In genomic region chr22:36311386-36312085, GRCh38 we compare ENCODE assay signal across 17 cellular contexts. TPM values are rescaled to one million over a fixed set of nuclear protein-coding genes. Genes with fewer than 3 reads are reported as not detected.
DNase-seq lines count a peak whose midpoint lies in the region; ATAC-seq and TF ChIP-seq lines count a peak whose summit lies in the region.
"Had no signal": no experiment of that assay in that cellular context is flagged by ENCODE, and none has a peak within 500 bp of the region (broad histone marks: within the 10 kb centered on the region; RNA-seq: fewer than 3 reads in every experiment).

No MANE protein-coding gene starts in this region.

- H3F3A ChIP-seq in smooth muscle cell (ENCODE audit: low read depth): peaks cover 67% of the 10 kb centered on the region

- no peak for DNase-seq in activated CD4-positive, CD25-positive, alpha-beta regulatory T cell (lab: John Stamatoyannopoulos, UW)
- DNase-seq in SHP77 treated with DMSO at 0.1 percent for 48 hours (lab: John Stamatoyannopoulos, UW): peak; percentile 82
- no peak for DNase-seq in effector memory CD8-positive, alpha-beta T cell
- DNase-seq in smooth muscle cell (lab: John Stamatoyannopoulos, UW; ENCODE audit: unreplicated experiment): no peak
- DNase-seq in Ammon's horn (ENCODE audit: low spot score): no peak
- DNase-seq: activated naive CD4-positive, alpha-beta T cell; H9; hippocampal formation; left cardiac atrium; NCI-H187 treated with DMSO at 0.1 percent for 48 hours had no signal

- H3K4me1 ChIP-seq in smooth muscle cell (ENCODE audit: low read depth): no peaks in the 10 kb centered on the region
- H3K4me1 ChIP-seq: prostate gland had no signal

- peak overlapping the region; percentile 29 to 73 for H3K27ac Mint-ChIP-seq in effector memory CD8-positive, alpha-beta T cell
- H3K27ac Mint-ChIP-seq: brain, H9 had no signal

- no peaks in the 10 kb centered on the region for H3K27me3 ChIP-seq in smooth muscle cell (ENCODE audit: low read depth)

- no peak overlapping the region for H3K4me3 ChIP-seq in smooth muscle cell
- H3K4me3 ChIP-seq: prostate gland had no signal

- peaks cover 53% of the 10 kb centered on the region for H3K36me3 ChIP-seq in smooth muscle cell (ENCODE audit: low read depth)

- peak; percentile 51 to 58 for ATAC-seq in activated CD4-positive, CD25-positive, alpha-beta regulatory T cell treated with anti-CD3 and anti-CD28 coated beads, Interleukin-2, amount 50 U/mL, for 24 hours
- peak; percentile 21 for ATAC-seq in effector memory CD8-positive, alpha-beta T cell (replicated peaks)
- no peak for ATAC-seq in GM21528 (IDR thresholded peaks at IDR 0.05; ENCODE audit: low FRiP score, unreplicated experiment)
- ATAC-seq in GM21515 (IDR thresholded peaks at IDR 0.05; ENCODE audit: unreplicated experiment): no peak

- no peaks in the 10 kb centered on the region for H3K27me3 Mint-ChIP-seq in effector memory CD8-positive, alpha-beta T cell
- H3K27me3 Mint-ChIP-seq: brain had no signal

- H3K9ac ChIP-seq in smooth muscle cell (ENCODE audit: low read depth): no peak overlapping the region

- H3K36me3 Mint-ChIP-seq in effector memory CD8-positive, alpha-beta T cell (ENCODE audit: insufficient read depth): peaks cover 100% of the 10 kb centered on the region

- WGBS in smooth muscle cell (ENCODE audit: low lambda C conversion rate): 66% methylated on average over 18 of the region's 18 CpGs

- H3K4me2 ChIP-seq in smooth muscle cell: no peak overlapping the region

- no peak overlapping the region for H2AFZ ChIP-seq in smooth muscle cell (ENCODE audit: low read depth)

- no peaks in the 10 kb centered on the region for H3K9me3 ChIP-seq in smooth muscle cell (replicated peaks; ENCODE audit: low read depth)
- H3K9me3 ChIP-seq: prostate gland had no signal

- peaks cover 2 to 4% of the 10 kb centered on the region in 2 donors for H3K4me1 Mint-ChIP-seq in effector memory CD8-positive, alpha-beta T cell (ENCODE audit: low read depth in 2 of 2)
- H3K4me1 Mint-ChIP-seq: brain, CD14-positive monocyte, H9 had no signal

- peak overlapping the region; percentile 53 for H3K27ac ChIP-seq in smooth muscle cell (ENCODE audit: low read depth)
- H3K27ac ChIP-seq: 22Rv1, prostate gland had no signal

- no peak overlapping the region for H3K4me3 Mint-ChIP-seq in effector memory CD8-positive, alpha-beta T cell
- H3K4me3 Mint-ChIP-seq: brain, CD14-positive monocyte, H9 had no signal

- no peak for TF ChIP-seq CTCF in smooth muscle cell (IDR thresholded peaks at IDR 0.05; ENCODE audit: borderline replicate concordance, insufficient read depth, poor library complexity, severe bottlenecking)

- peaks cover 99% of the 10 kb centered on the region for H4K20me1 ChIP-seq in smooth muscle cell (ENCODE audit: low read depth)

- H3K79me2 ChIP-seq in smooth muscle cell (ENCODE audit: low read depth): peaks cover 88% of the 10 kb centered on the region

- no peaks in the 10 kb centered on the region for H3K9me3 Mint-ChIP-seq in effector memory CD8-positive, alpha-beta T cell
- H3K9me3 Mint-ChIP-seq: brain, H9 had no signal

RNA-seq across cellular contexts. Expression of gene APOL1, which starts 58.6 kb away (rescaled TPM):
- not detected in 2 replicates for total RNA-seq in smooth muscle cell
- 0.62 and 4.9 TPM in 2 replicates for polyA plus RNA-seq in smooth muscle cell
- total RNA-seq: H9 had no signal

Comparison
In these comparisons a context has a peak if more than half of its experiments do, and no peak if none do; other contexts are left out.
1. ATAC-seq: peak in activated CD4-positive, CD25-positive, alpha-beta regulatory T cell treated with anti-CD3 and anti-CD28 coated beads, Interleukin-2, amount 50 U/mL, for 24 hours (2 of 2) and effector memory CD8-positive, alpha-beta T cell (single experiment); none in GM21528 (single experiment) and GM21515 (single experiment).